Comparison of ENCODE assay signal across 8 cellular contexts in genomic region chr16:2531696-2532493, GRCh38. TPM values are rescaled to one million over a fixed set of nuclear protein-coding genes. Genes with fewer than 3 reads are reported as not detected.
DNase-seq lines count a peak whose midpoint lies in the region; ATAC-seq and TF ChIP-seq lines count a peak whose summit lies in the region.

No MANE protein-coding gene starts in this region.

- H3K36me3 ChIP-seq in adrenal gland (replicated peaks in 1 of 2) (peaks cover 0 to 29% of the 10 kb centered on the region in 2 donors), heart right ventricle (peaks cover 0 to 36% (median 11%) of the 10 kb centered on the region in 9 donors)

- H3K9me3 Mint-ChIP-seq in progenitor cell of endocrine pancreas (ENCODE audit: low read depth) = no peaks in the 10 kb centered on the region

- ATAC-seq in HG02798 (IDR thresholded peaks at IDR 0.05; ENCODE audit: poor library complexity, unreplicated experiment) = peak; percentile 93
- peak; percentile 93 to 97 (median 96) for ATAC-seq in heart right ventricle

- DNase-seq in GM12865 (ENCODE audit: low read depth) (peak; percentile 98), NCI-H1436 (lab: John Stamatoyannopoulos, UW) (peak; percentile 97), T follicular helper cell (ENCODE audit: low read depth) (peak; percentile 96), adrenal gland (peak; percentile 98 to 100 (median 99)), heart right ventricle (peak; percentile 98), progenitor cell of endocrine pancreas (ENCODE audit: low spot score, unreplicated experiment) (peak; percentile 89), ureter (ENCODE audit: low spot score) (peak; percentile 98)

- H3K9me3 ChIP-seq in adrenal gland (replicated peaks in 1 of 3) (no peaks in the 10 kb centered on the region), heart right ventricle (no peaks in the 10 kb centered on the region)

- TF ChIP-seq CTCF in GM12865 (IDR thresholded peaks at IDR 0.05; ENCODE audit: insufficient read depth, low read depth, low read length, missing control alignments) (no peak), adrenal gland (IDR thresholded peaks at IDR 0.05) (no peak), heart right ventricle (IDR thresholded peaks at IDR 0.05) (no peak), progenitor cell of endocrine pancreas (IDR thresholded peaks at IDR 0.05; ENCODE audit: unreplicated experiment) (no peak)

- 0 to 1% (median 1%) methylated on average over 25 to 84 of the region's 84 CpGs for WGBS in adrenal gland, 4 donors
- WGBS in heart right ventricle, 2 donors = 0 to 1% methylated on average over 59 to 83 of the region's 84 CpGs

- H3K4me1 ChIP-seq in adrenal gland (replicated peaks in 1 of 2) (peaks cover 11 to 23% of the 10 kb centered on the region in 2 donors), heart right ventricle (peaks cover 0 to 37% (median 17%) of the 10 kb centered on the region in 9 donors)

- intact Hi-C loops in adrenal gland (cut with DNase I) (no loop called here), heart right ventricle (cut with DNase I) (no loop called here)

- no peaks in the 10 kb centered on the region for H3K27me3 Mint-ChIP-seq in progenitor cell of endocrine pancreas

- H3K4me3 ChIP-seq in GM12865 (ENCODE audit: low read depth, low read length) (peak overlapping the region; percentile 85), adrenal gland (peak overlapping the region in 3 of 4 donors; percentile 42 to 63 (median 57)), heart right ventricle (peak overlapping the region; percentile 47 to 77 (median 66))

- H3K4me3 Mint-ChIP-seq in progenitor cell of endocrine pancreas (ENCODE audit: low read depth) = peak overlapping the region; percentile 85

- peak overlapping the region; percentile 98 for H3K27ac Mint-ChIP-seq in progenitor cell of endocrine pancreas

- peaks cover 2% of the 10 kb centered on the region for H3K4me1 Mint-ChIP-seq in progenitor cell of endocrine pancreas (ENCODE audit: low read depth)

- peak in 1 of 2 donors; percentile 86 for TF ChIP-seq POLR2A in adrenal gland (IDR thresholded peaks at IDR 0.05)

- peak overlapping the region; percentile 82 to 99 (median 96) for H3K27ac ChIP-seq in adrenal gland
- peak overlapping the region; percentile 55 to 94 (median 86) for H3K27ac ChIP-seq in heart right ventricle

- H3K36me3 Mint-ChIP-seq in progenitor cell of endocrine pancreas (ENCODE audit: insufficient read depth) = peaks cover 2% of the 10 kb centered on the region

- H3K27me3 ChIP-seq in adrenal gland = no peaks in the 10 kb centered on the region
- no peaks in the 10 kb centered on the region for H3K27me3 ChIP-seq in heart right ventricle

RNA-seq across cellular contexts. Expression of gene CEMP1, which starts 0.7 kb away (rescaled TPM):
- total RNA-seq in adrenal gland (not detected), heart right ventricle (not detected), progenitor cell of endocrine pancreas (0.58 and 0.62 TPM in 2 replicates), ureter (0.29 TPM)
- polyA plus RNA-seq in adrenal gland (1 to 10 TPM in 2 of 3 donors, not detected in 1; 1.3 to 1.4 TPM), heart right ventricle (under 1 TPM; 0.20 to 0.44 TPM)

RNA-seq across cellular contexts. Expression of gene PDPK1, which starts 5.9 kb away (rescaled TPM):
- 10 to 100 TPM; 39.2 to 68.0 (median 45.4) TPM for total RNA-seq in adrenal gland
- polyA plus RNA-seq in adrenal gland = 10 to 100 TPM; 28.9 to 69.7 (median 31.0) TPM
- 10 to 100 TPM; 31.3 to 47.7 (median 38.3) TPM for total RNA-seq in heart right ventricle
- 10 to 100 TPM; 11.0 to 17.4 TPM for polyA plus RNA-seq in heart right ventricle
- 45.0 and 45.1 TPM in 2 replicates for total RNA-seq in progenitor cell of endocrine pancreas
- 65.9 TPM for total RNA-seq in ureter

RNA-seq across cellular contexts. Expression of gene AMDHD2, which starts 11.7 kb away (rescaled TPM):
- 100 to 1,000 TPM in 1 of 8 donors, 10 to 100 TPM in 7; 21.9 to 131 (median 68.7) TPM for total RNA-seq in adrenal gland
- polyA plus RNA-seq in adrenal gland = 100 to 1,000 TPM in 1 of 3 donors, 10 to 100 TPM in 1, 1 to 10 TPM in 1; 3.1 to 131 (median 54.6) TPM
- 10 to 100 TPM in 5 of 10 donors, 1 to 10 TPM in 5; 7.1 to 20.1 (median 9.4) TPM for total RNA-seq in heart right ventricle
- polyA plus RNA-seq in heart right ventricle = 10 to 100 TPM; 12.2 to 20.8 TPM
- 38.7 and 40.8 TPM in 2 replicates for total RNA-seq in progenitor cell of endocrine pancreas
- total RNA-seq in ureter = 23.2 TPM

RNA-seq across cellular contexts. Expression of gene ATP6V0C, which starts 18.1 kb away (rescaled TPM):
- total RNA-seq in adrenal gland (100 to 1,000 TPM in 4 of 8 donors, 10 to 100 TPM in 4; 46.9 to 318 (median 169) TPM), heart right ventricle (100 to 1,000 TPM; 104 to 209 (median 130) TPM), progenitor cell of endocrine pancreas (158 and 169 TPM in 2 replicates), ureter (170 TPM)
- polyA plus RNA-seq in adrenal gland (100 to 1,000 TPM in 2 of 3 donors, 10 to 100 TPM in 1; 64.4 to 236 (median 172) TPM), heart right ventricle (100 to 1,000 TPM in 1 of 2 donors, 10 to 100 TPM in 1; 58.5 to 243 TPM)

RNA-seq across cellular contexts. Expression of gene TBC1D24, which starts 57.0 kb away (rescaled TPM):
- 10 to 100 TPM; 12.7 to 18.5 (median 14.7) TPM for total RNA-seq in adrenal gland
- 10 to 100 TPM in 1 of 3 donors, 1 to 10 TPM in 2; 3.9 to 13.8 (median 4.7) TPM for polyA plus RNA-seq in adrenal gland
- total RNA-seq in heart right ventricle = 10 to 100 TPM in 4 of 10 donors, 1 to 10 TPM in 6; 6.2 to 14.9 (median 9.2) TPM
- 1 to 10 TPM; 3.4 to 5.4 TPM for polyA plus RNA-seq in heart right ventricle
- total RNA-seq in progenitor cell of endocrine pancreas = 23.3 and 23.8 TPM in 2 replicates
- 6.5 TPM for total RNA-seq in ureter

Comparison
In these comparisons a context has a peak if more than half of its experiments do, and no peak if none do; other contexts are left out.
1. Peak in every context shown above with its lines: DNase-seq, ATAC-seq, H3K4me3 ChIP-seq and H3K27ac ChIP-seq.